In genomic region chr1:15620155-15620545, GRCh38 we compare ENCODE assay signal across 9 cellular contexts. TPM values are rescaled to one million over a fixed set of nuclear protein-coding genes. Genes with fewer than 3 reads are reported as not detected.
DNase-seq lines count a peak whose midpoint lies in the region; ATAC-seq and TF ChIP-seq lines count a peak whose summit lies in the region.
"Had no signal": no experiment of that assay in that cellular context is flagged by ENCODE, and none has a peak within 500 bp of the region (broad histone marks: within the 10 kb centered on the region; RNA-seq: fewer than 3 reads in every experiment).

No MANE protein-coding gene starts in this region.

- H3K27me3 ChIP-seq in cardiac muscle cell: no peaks in the 10 kb centered on the region
- no peaks in the 10 kb centered on the region for H3K27me3 ChIP-seq in upper lobe of left lung

- peak in 1 of 2 donors; percentile 51 for DNase-seq in cardiac muscle cell (ENCODE audit: low read depth in 1 of 2, low spot score in 1 of 2)
- DNase-seq in Right ventricle myocardium superior: no peak
- DNase-seq in activated CD8-positive, alpha-beta T cell treated with anti-CD3 and anti-CD28 coated beads, Interleukin-2, amount 10 ng/mL, durations not matched to agents 7 days and 5 days: no peak
- peak; percentile 90 for DNase-seq in iris pigment epithelial cell (ENCODE audit: low read depth)
- DNase-seq in upper lobe of left lung: no peak
- DNase-seq in RPMI8226: no peak
- no peak for DNase-seq in Ammon's horn (ENCODE audit: low spot score)
- DNase-seq: aorta had no signal

- POLR2A ChIA-PET in activated CD8-positive, alpha-beta T cell treated with anti-CD3 and anti-CD28 coated beads, Interleukin-2, amount 10 ng/mL, durations not matched to agents 7 days and 5 days (lab: Charles Lee): no interaction called here

- peaks cover 17% of the 10 kb centered on the region for H3K36me3 Mint-ChIP-seq in activated CD8-positive, alpha-beta T cell treated with anti-CD3 and anti-CD28 coated beads, Interleukin-2, amount 10 ng/mL, durations not matched to agents 7 days and 5 days (ENCODE audit: low read depth)

- H3K9me3 ChIP-seq in cardiac muscle cell (ENCODE audit: low read depth) (no peaks in the 10 kb centered on the region), upper lobe of left lung (no peaks in the 10 kb centered on the region)

- H3K9me3 Mint-ChIP-seq in activated CD8-positive, alpha-beta T cell treated with anti-CD3 and anti-CD28 coated beads, Interleukin-2, amount 10 ng/mL, durations not matched to agents 7 days and 5 days (ENCODE audit: insufficient read depth): no peaks in the 10 kb centered on the region

- H3K27me3 Mint-ChIP-seq in activated CD8-positive, alpha-beta T cell treated with anti-CD3 and anti-CD28 coated beads, Interleukin-2, amount 10 ng/mL, durations not matched to agents 7 days and 5 days (ENCODE audit: low read depth): no peaks in the 10 kb centered on the region

- H3K36me3 ChIP-seq in cardiac muscle cell: no peaks in the 10 kb centered on the region
- no peaks in the 10 kb centered on the region for H3K36me3 ChIP-seq in upper lobe of left lung

- TF ChIP-seq EP300 in upper lobe of left lung (IDR thresholded peaks at IDR 0.05): peak in 2 of 4 donors; percentile 54 to 58

- H3K4me3 Mint-ChIP-seq in activated CD8-positive, alpha-beta T cell treated with anti-CD3 and anti-CD28 coated beads, Interleukin-2, amount 10 ng/mL, durations not matched to agents 7 days and 5 days: peak overlapping the region; percentile 31

- 32 to 47% methylated on average over 1 of the region's 1 CpG for WGBS in upper lobe of left lung, 2 donors

- intact Hi-C loops in Right ventricle myocardium superior (cut with DNase I): no loop called here

- peaks cover 45% of the 10 kb centered on the region for H3K4me1 Mint-ChIP-seq in activated CD8-positive, alpha-beta T cell treated with anti-CD3 and anti-CD28 coated beads, Interleukin-2, amount 10 ng/mL, durations not matched to agents 7 days and 5 days (ENCODE audit: low read depth)

- H3K4me1 ChIP-seq in cardiac muscle cell (ENCODE audit: low read depth): peaks cover 33% of the 10 kb centered on the region
- H3K4me1 ChIP-seq in upper lobe of left lung: peaks cover 55 to 84% (median 62%) of the 10 kb centered on the region in 4 donors

- no peak for TF ChIP-seq CTCF in cardiac muscle cell (IDR thresholded peaks at IDR 0.05; ENCODE audit: low read depth, low read length)
- no peak for TF ChIP-seq CTCF in upper lobe of left lung (IDR thresholded peaks at IDR 0.05)

- no peak overlapping the region for H3K27ac Mint-ChIP-seq in activated CD8-positive, alpha-beta T cell treated with anti-CD3 and anti-CD28 coated beads, Interleukin-2, amount 10 ng/mL, durations not matched to agents 7 days and 5 days

- no peak overlapping the region for H3K4me3 ChIP-seq in cardiac muscle cell
- H3K4me3 ChIP-seq in upper lobe of left lung: no peak overlapping the region

- CTCF ChIA-PET in activated CD8-positive, alpha-beta T cell treated with anti-CD3 and anti-CD28 coated beads, Interleukin-2, amount 10 ng/mL, durations not matched to agents 7 days and 5 days (lab: Charles Lee): no interaction called here

- H3K27ac ChIP-seq in cardiac muscle cell (peak overlapping the region; percentile 66), upper lobe of left lung (peak overlapping the region; percentile 94 to 99 (median 98))

- ATAC-seq in Right ventricle myocardium superior (ENCODE audit: poor library complexity): no peak
- ATAC-seq in activated CD8-positive, alpha-beta T cell treated with anti-CD3 and anti-CD28 coated beads, Interleukin-2, amount 10 ng/mL, durations not matched to agents 7 days and 5 days: no peak
- ATAC-seq in upper lobe of left lung (ENCODE audit: low FRiP score in 2 of 2): no peak
- ATAC-seq in GM21737 (IDR thresholded peaks at IDR 0.05; ENCODE audit: unreplicated experiment): no peak

- TF ChIP-seq POLR2A in upper lobe of left lung (IDR thresholded peaks at IDR 0.05): no peak

RNA-seq across cellular contexts. Expression of gene DDI2, which starts 2.9 kb away (rescaled TPM):
- total RNA-seq in cardiac muscle cell (11.3 and 26.8 TPM in 2 replicates), Right ventricle myocardium superior (19.4 TPM), upper lobe of left lung (100 to 1,000 TPM in 1 of 6 donors, 10 to 100 TPM in 5; 31.4 to 161 (median 46.1) TPM)
- polyA plus RNA-seq in cardiac muscle cell: 7.4 and 10.0 TPM in 2 replicates
- 10 to 100 TPM; 28.8 to 31.1 TPM for total RNA-seq in activated CD8-positive, alpha-beta T cell treated with anti-CD3 and anti-CD28 coated beads, Interleukin-2, amount 10 ng/mL, durations not matched to agents 7 days and 5 days

RNA-seq across cellular contexts. Expression of gene AGMAT, which starts 35.3 kb away (rescaled TPM):
- 0.45 and 0.70 TPM in 2 replicates for total RNA-seq in cardiac muscle cell
- polyA plus RNA-seq in cardiac muscle cell: 0.12 and 0.31 TPM in 2 replicates
- 0.11 TPM for total RNA-seq in Right ventricle myocardium superior
- 10 to 100 TPM; 10.3 to 10.4 TPM for total RNA-seq in activated CD8-positive, alpha-beta T cell treated with anti-CD3 and anti-CD28 coated beads, Interleukin-2, amount 10 ng/mL, durations not matched to agents 7 days and 5 days
- under 1 TPM in 2 of 6 donors, not detected in 4; 0.13 to 0.29 TPM for total RNA-seq in upper lobe of left lung
